8 cellular contexts compared by ENCODE assay signal in genomic region chr9:129437626-129438323, GRCh38.
DNase-seq lines count a peak whose midpoint lies in the region; ATAC-seq and TF ChIP-seq lines count a peak whose summit lies in the region.

No MANE protein-coding gene starts in this region.

- H3K27ac ChIP-seq in HL-60 (replicated peaks) = no peak overlapping the region
- peak overlapping the region in 18 of 21 experiments; percentile 0 to 84 (median 63) for H3K27ac ChIP-seq in skin epidermis

- no peaks in the 10 kb centered on the region for H3K9me3 ChIP-seq in iPS-15b (ENCODE audit: control insufficient read depth, insufficient read depth, low read length)

- POLR2A ChIA-PET in activated naive CD8-positive, alpha-beta T cell treated with anti-CD3 and anti-CD28 coated beads, Interleukin-2, amount 10 ng/mL, durations not matched to agents 7 days and 5 days (lab: Charles Lee) = interaction anchor here (0.7 to 2.4 kb wide), 4 partner anchors 11 to 260 kb away, joined by 3 to 6 read pairs (median 4); partner anchors contain the start of gene IER5L

- no peaks in the 10 kb centered on the region for H3K36me3 Mint-ChIP-seq in activated naive CD8-positive, alpha-beta T cell treated with anti-CD3 and anti-CD28 coated beads, Interleukin-2, amount 10 ng/mL, durations not matched to agents 7 days and 5 days

- peak overlapping the region; percentile 45 for H3K4me3 Mint-ChIP-seq in activated naive CD8-positive, alpha-beta T cell treated with anti-CD3 and anti-CD28 coated beads, Interleukin-2, amount 10 ng/mL, durations not matched to agents 7 days and 5 days

- no peak overlapping the region for H3K9ac ChIP-seq in iPS-15b (ENCODE audit: low read depth, low read length)

- H3K4me3 ChIP-seq in HL-60 (replicated peaks; ENCODE audit: insufficient read depth, low read length) (peak overlapping the region; percentile 41), iPS-15b (ENCODE audit: low read depth, low read length) (peak overlapping the region; percentile 72), skin epidermis (peak overlapping the region; percentile 33 to 55 (median 40))

- peaks cover 25% of the 10 kb centered on the region for H3K4me1 Mint-ChIP-seq in activated naive CD8-positive, alpha-beta T cell treated with anti-CD3 and anti-CD28 coated beads, Interleukin-2, amount 10 ng/mL, durations not matched to agents 7 days and 5 days

- no peaks in the 10 kb centered on the region for H3K36me3 ChIP-seq in iPS-15b (ENCODE audit: control insufficient read depth, insufficient read depth, low read length)

- DNase-seq in HL-60 (ENCODE audit: low read depth in 1 of 2, low spot score in 1 of 2) (no peak), NCI-H187 (lab: John Stamatoyannopoulos, UW) (no peak), T-helper 1 cell (no peak)
- DNase-seq in activated naive CD8-positive, alpha-beta T cell treated with anti-CD3 and anti-CD28 coated beads, Interleukin-2, amount 10 ng/mL, durations not matched to agents 7 days and 5 days = no peak
- no peak for DNase-seq in NK-92 treated with Interleukin-12 subunit alpha and Interleukin-12 subunit beta, amount 100 ng/mL, for 24 hours (lab: John Stamatoyannopoulos, UW)

- peaks cover 73% of the 10 kb centered on the region for H3K27me3 Mint-ChIP-seq in activated naive CD8-positive, alpha-beta T cell treated with anti-CD3 and anti-CD28 coated beads, Interleukin-2, amount 10 ng/mL, durations not matched to agents 7 days and 5 days

- no peak for ATAC-seq in activated naive CD8-positive, alpha-beta T cell treated with anti-CD3 and anti-CD28 coated beads, Interleukin-2, amount 10 ng/mL, durations not matched to agents 7 days and 5 days (ENCODE audit: low read depth)
- ATAC-seq in GM18519 (IDR thresholded peaks at IDR 0.05; ENCODE audit: low FRiP score, unreplicated experiment) = no peak

- peaks cover 8% of the 10 kb centered on the region for H3K4me1 ChIP-seq in iPS-15b (ENCODE audit: control insufficient read depth, insufficient read depth, low read length)

- peaks cover 3% of the 10 kb centered on the region for H3K9me3 Mint-ChIP-seq in activated naive CD8-positive, alpha-beta T cell treated with anti-CD3 and anti-CD28 coated beads, Interleukin-2, amount 10 ng/mL, durations not matched to agents 7 days and 5 days

- H3K27me3 ChIP-seq in HL-60 (ENCODE audit: insufficient read depth, poor library complexity, severe bottlenecking) (peaks cover 15% of the 10 kb centered on the region), iPS-15b (ENCODE audit: control insufficient read depth, insufficient read depth, low read length) (peaks cover 59% of the 10 kb centered on the region)

- no peak overlapping the region for H3K27ac Mint-ChIP-seq in activated naive CD8-positive, alpha-beta T cell treated with anti-CD3 and anti-CD28 coated beads, Interleukin-2, amount 10 ng/mL, durations not matched to agents 7 days and 5 days

- no peak for TF ChIP-seq CTCF in HL-60 (IDR thresholded peaks at IDR 0.05; ENCODE audit: insufficient read depth, low read length)
